Comparison of ENCODE assay signal across 8 cellular contexts in genomic region chr10:26485150-26485941, GRCh38. TPM values are rescaled to one million over a fixed set of nuclear protein-coding genes. Genes with fewer than 3 reads are reported as not detected.
A peak's percentile ranks its signal among the peaks of the same experiment; 100 is the strongest.
DNase-seq lines count a peak whose midpoint lies in the region; ATAC-seq and TF ChIP-seq lines count a peak whose summit lies in the region.

No MANE protein-coding gene starts in this region.

- no peak for ATAC-seq in CD8-positive, alpha-beta T cell
- no peak for ATAC-seq in GM19351 (IDR thresholded peaks at IDR 0.05; ENCODE audit: unreplicated experiment)

- H3K27ac Mint-ChIP-seq in CD8-positive, alpha-beta T cell = peak overlapping the region; percentile 93

- TF ChIP-seq CTCF in CD8-positive, alpha-beta T cell (IDR thresholded peaks at IDR 0.05) = no peak
- TF ChIP-seq CTCF in RWPE1 (conservative IDR thresholded peaks at IDR 0.05; ENCODE audit: low read depth) (no peak), fibroblast of the aortic adventitia (IDR thresholded peaks at IDR 0.05; ENCODE audit: insufficient read depth, low read length) (no peak), osteoblast (IDR thresholded peaks at IDR 0.05; ENCODE audit: extremely low read depth, low read depth, low read length) (no peak)

- H3K27ac ChIP-seq in CD8-positive, alpha-beta T cell (ENCODE audit: low read depth, low read length) = no peak overlapping the region
- H3K27ac ChIP-seq in RWPE1 = peak overlapping the region; percentile 84
- peak overlapping the region; percentile 99 for H3K27ac ChIP-seq in osteoblast (ENCODE audit: low read depth, low read length)

- H3K36me3 Mint-ChIP-seq in CD8-positive, alpha-beta T cell = peaks cover 23% of the 10 kb centered on the region

- intact Hi-C loops in CD8-positive, alpha-beta T cell (cut with DNase I, micrococcal nuclease) = loop anchor here (5.0 to 10.0 kb wide), 4 partner anchors 619 to 1849 kb away; partner anchors contain the start of genes ACBD5 (in 1 of the 2) and ANKRD26 (in 1 of the 2)

- peak overlapping the region; percentile 24 for H3K4me3 Mint-ChIP-seq in CD8-positive, alpha-beta T cell

- H3K9me3 ChIP-seq in CD8-positive, alpha-beta T cell (ENCODE audit: low read length) = no peaks in the 10 kb centered on the region
- no peaks in the 10 kb centered on the region for H3K9me3 ChIP-seq in osteoblast (ENCODE audit: low read depth, low read length)

- peaks cover 81% of the 10 kb centered on the region for H3K4me1 Mint-ChIP-seq in CD8-positive, alpha-beta T cell (ENCODE audit: low read depth)

- POLR2A ChIA-PET in CD8-positive, alpha-beta T cell (lab: Charles Lee) = no interaction called here
- POLR2A ChIA-PET in RWPE1 (lab: Yijun Ruan, JAX; ENCODE audit: low non-redundant PET) = no interaction called here
- POLR2A ChIA-PET in HEK293T (lab: Yijun Ruan, JAX) = no interaction called here

- H3K9me3 Mint-ChIP-seq in CD8-positive, alpha-beta T cell = no peaks in the 10 kb centered on the region

- H3K27me3 Mint-ChIP-seq in CD8-positive, alpha-beta T cell (ENCODE audit: low read depth) = no peaks in the 10 kb centered on the region

- no peaks in the 10 kb centered on the region for H3K27me3 ChIP-seq in CD8-positive, alpha-beta T cell (ENCODE audit: insufficient read depth, low read length)
- H3K27me3 ChIP-seq in osteoblast (ENCODE audit: insufficient read depth, low read length) = no peaks in the 10 kb centered on the region

- DNase-seq in CD8-positive, alpha-beta T cell = no peak
- DNase-seq in RWPE1 (ENCODE audit: low spot score) = no peak
- DNase-seq in fibroblast of the aortic adventitia (ENCODE audit: low read depth) = peak; percentile 70
- DNase-seq in osteoblast (ENCODE audit: insufficient read length, low spot score, missing footprints) = no peak
- DNase-seq in HEK293T (ENCODE audit: extremely low spot score) = no peak
- no peak for DNase-seq in NCI-H2227 (lab: John Stamatoyannopoulos, UW; ENCODE audit: unreplicated experiment)
- no peak for DNase-seq in activated CD4-positive, alpha-beta T cell treated with anti-CD3 and anti-CD28 coated beads, Interleukin-2, amount 50 U/mL, for 48 hours

- CTCF ChIA-PET in CD8-positive, alpha-beta T cell (lab: Charles Lee) = interaction anchor here (1.0 kb wide), 1 partner anchor 19 kb away, joined by 3 read pairs; no protein-coding TSS in a partner anchor
- CTCF ChIA-PET in RWPE1 (lab: Yijun Ruan, JAX) (no interaction called here), HEK293T (lab: Yijun Ruan, JAX) (no interaction called here)

- peaks cover 80% of the 10 kb centered on the region for H3K4me1 ChIP-seq in CD8-positive, alpha-beta T cell (ENCODE audit: insufficient read depth, low read length)
- peaks cover 31% of the 10 kb centered on the region for H3K4me1 ChIP-seq in osteoblast (ENCODE audit: insufficient read depth, low read length)

- no peak overlapping the region for H3K4me2 ChIP-seq in osteoblast (ENCODE audit: insufficient read depth, low read length)

- H3K36me3 ChIP-seq in CD8-positive, alpha-beta T cell (ENCODE audit: insufficient read depth, low read length) = no peaks in the 10 kb centered on the region
- H3K36me3 ChIP-seq in osteoblast (ENCODE audit: insufficient read depth, low read length) = no peaks in the 10 kb centered on the region

- no peaks in the 10 kb centered on the region for H4K20me1 ChIP-seq in osteoblast (ENCODE audit: insufficient read depth, low read length)

- no peaks in the 10 kb centered on the region for H3K79me2 ChIP-seq in osteoblast (ENCODE audit: insufficient read depth, low read length)

- no peak overlapping the region for H3K4me3 ChIP-seq in CD8-positive, alpha-beta T cell (ENCODE audit: low read depth, low read length)
- H3K4me3 ChIP-seq in fibroblast of the aortic adventitia (ENCODE audit: low read depth, low read length) (no peak overlapping the region), osteoblast (ENCODE audit: insufficient read depth, low read length) (no peak overlapping the region)

- peak overlapping the region; percentile 62 for H2AFZ ChIP-seq in osteoblast (ENCODE audit: low read length)

TF ChIP-seq in HEK293T, 16 proteins besides CTCF, POLR2A, EP300 and RAD21:
- TF ChIP-seq L3MBTL2 (conservative IDR thresholded peaks at IDR 0.05) = no peak

RNA-seq across cellular contexts. Expression of gene APBB1IP, which starts 47.2 kb away (rescaled TPM):
- total RNA-seq in CD8-positive, alpha-beta T cell = 10 to 100 TPM; 36.4 to 36.8 TPM
- total RNA-seq in fibroblast of the aortic adventitia (ENCODE audit: low replicate concordance) = 2.9 and 5.9 TPM in 2 replicates
- total RNA-seq in osteoblast = 14.8 and 29.8 TPM in 2 replicates
